27 cellular contexts compared by ENCODE assay signal in the genomic region with DNA sequence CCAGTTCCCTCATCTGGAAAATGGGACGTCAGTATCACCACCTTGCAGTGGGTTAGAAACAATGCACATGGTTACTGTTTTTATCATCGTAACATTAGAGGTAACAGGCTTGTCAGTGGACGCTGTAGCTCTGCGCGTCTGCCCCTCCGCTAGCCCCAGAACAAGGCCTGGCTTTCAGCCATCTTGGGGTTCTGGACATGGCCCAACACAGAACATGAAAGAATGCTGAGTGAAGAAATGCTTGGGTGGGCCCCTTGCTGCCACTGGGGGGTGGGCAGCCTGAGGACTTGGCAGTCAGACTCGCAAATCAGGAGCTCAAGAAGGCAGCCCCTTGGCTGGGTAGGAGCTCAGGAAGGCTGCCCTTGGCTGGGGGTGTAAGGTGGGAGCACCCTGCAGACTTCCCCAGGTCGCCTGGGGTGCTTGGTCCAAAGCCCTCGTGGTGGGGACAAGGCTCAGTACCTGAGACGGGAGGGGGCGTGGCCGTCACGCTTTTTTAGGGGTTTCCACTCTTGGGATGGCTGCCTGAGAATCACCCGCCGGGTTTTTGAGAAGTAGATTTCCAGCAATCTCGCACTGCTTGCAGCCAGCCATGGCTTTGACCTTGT. TPM values are rescaled to one million over a fixed set of nuclear protein-coding genes. Genes with fewer than 3 reads are reported as not detected.
DNase-seq lines count a peak whose midpoint lies in the region; ATAC-seq, FAIRE-seq and TF ChIP-seq lines count a peak whose summit lies in the region.
"Had no signal": no experiment of that assay in that cellular context is flagged by ENCODE, and none has a peak within 500 bp of the region (broad histone marks: within the 10 kb centered on the region; RNA-seq: fewer than 3 reads in every experiment).

No MANE protein-coding gene starts in this region.

- H3K4me3 ChIP-seq in stomach, result no peak overlapping the region
- H3K4me3 ChIP-seq: GM23248, K562, SK-N-MC, thyroid gland had no signal

- H3K36me3 ChIP-seq in stomach, result peaks cover 32 to 100% (median 97%) of the 10 kb centered on the region in 4 donors

- H3K9me3 ChIP-seq in stomach, result no peaks in the 10 kb centered on the region
- H3K9me3 ChIP-seq: thyroid gland had no signal

- H3K27ac ChIP-seq in VCaP (0 out of 2 replicates have a peak overlapping the region, but pooled peaks have one; percentile 93), stomach (no peak overlapping the region)
- H3K27ac ChIP-seq: GM23248, SK-N-MC, thyroid gland had no signal

- POLR2A ChIA-PET in GM10248 (lab: Yijun Ruan, JAX), result no interaction called here

- peaks cover 0 to 12% (median 4%) of the 10 kb centered on the region in 4 donors for H3K4me1 ChIP-seq in stomach

- H3K27me3 ChIP-seq in stomach, result no peaks in the 10 kb centered on the region
- H3K27me3 ChIP-seq: thyroid gland had no signal

- FAIRE-seq in frontal cortex (lab: Jason Lieb, UNC), result no peak
- FAIRE-seq: K562 had no signal

- ATAC-seq in left lobe of liver (no peak), GM18511 (IDR thresholded peaks at IDR 0.05; ENCODE audit: unreplicated experiment) (no peak)
- ATAC-seq: K562 had no signal

- CTCF ChIA-PET in GM10248 (lab: Yijun Ruan, JAX), result interaction anchor here (1.5 to 3.5 kb wide), 2 partner anchors 12 to 14 kb away, joined by 5 to 10 read pairs; no protein-coding TSS in a partner anchor

- no peak for TF ChIP-seq CTCF in VCaP (conservative IDR thresholded peaks at IDR 0.05)
- TF ChIP-seq CTCF in stomach (IDR thresholded peaks at IDR 0.05), result no peak
- TF ChIP-seq CTCF in GM10248 (IDR thresholded peaks at IDR 0.05; ENCODE audit: control extremely low read depth, extremely low read depth, low read depth, missing control alignments), result no peak

- 89 to 96% (median 92%) methylated on average over 9 to 16 of the region's 16 CpGs for WGBS in stomach, 5 donors

- peak; percentile 50 for DNase-seq in activated CD8-positive, alpha-beta memory T cell treated with anti-CD3 and anti-CD28 coated beads for 24 hours
- no peak for DNase-seq in activated CD8-positive, alpha-beta memory T cell treated with anti-CD3 and anti-CD28 coated beads, Interleukin-2, amount 50 U/mL, for 4 hours
- DNase-seq in left lobe of liver (ENCODE audit: low spot score) (peak; percentile 37), stomach (peak; percentile 22), frontal cortex (ENCODE audit: low spot score in 2 of 2) (no peak), GM10248 (ENCODE audit: extremely low spot score) (no peak)
- DNase-seq: activated CD4-positive, alpha-beta T cell treated with anti-CD3 and anti-CD28 coated beads, Interleukin-2, amount 10 ng/mL, durations not matched to agents 24 days and 14 days; activated gamma-delta T cell treated with Interleukin-2 at 50 U/mL for 16 hours; AML-193; caudate nucleus; dermis blood vessel endothelial cell; DMS53; GDM1; GM23248; mesenchymal stem cell; NCI-H2081; NCI-H226; NCI-H748 treated with DMSO at 0.1 percent for 48 hours; RPMI8226; stimulated activated CD4-positive, alpha-beta T cell treated with anti-CD3 and anti-CD28 coated beads, Interleukin-4, amount 100 ng/mL, for 4 hours; stimulated activated naive CD4-positive, alpha-beta T cell; T-helper 2 cell had no signal

- no peak for TF ChIP-seq POLR2A in stomach (IDR thresholded peaks at IDR 0.05)

- no peak for TF ChIP-seq EP300 in stomach (IDR thresholded peaks at IDR 0.05)

- intact Hi-C loops in stomach (cut with DNase I; ENCODE audit: low total_unique reads), result no loop called here

RNA-seq across cellular contexts. Expression of gene SLC37A1, which starts 51.7 kb away (rescaled TPM):
- total RNA-seq in left lobe of liver, result 5.0 TPM
- 10 to 100 TPM in 4 of 5 donors, 1 to 10 TPM in 1; 9.8 to 72.9 (median 23.9) TPM for total RNA-seq in stomach
- polyA plus RNA-seq in stomach, result 10 to 100 TPM; 10.3 to 12.4 (median 11.3) TPM
- 32.2 TPM for total RNA-seq in frontal cortex
- total RNA-seq: GM23248 had no signal
- polyA plus RNA-seq: GM23248 had no signal

Comparison
In these comparisons a context has a peak if more than half of its experiments do, and no peak if none do; other contexts are left out.
1. DNase-seq: peak in activated CD8-positive, alpha-beta memory T cell treated with anti-CD3 and anti-CD28 coated beads for 24 hours (single experiment), left lobe of liver (single experiment) and stomach (single experiment); none in activated CD8-positive, alpha-beta memory T cell treated with anti-CD3 and anti-CD28 coated beads, Interleukin-2, amount 50 U/mL, for 4 hours (single experiment), frontal cortex (0 of 2) and GM10248 (single experiment).